Comparison of ENCODE assay signal across 1 cellular context in genomic region chr17:8855477-8856204, GRCh38.
TF ChIP-seq lines count a peak whose summit lies in the region.

No MANE protein-coding gene starts in this region.

TF ChIP-seq in GM23338, 12 proteins besides CTCF, POLR2A, EP300 and RAD21:
- TF ChIP-seq ZNF462 (CRISPR knock-in tag; IDR thresholded peaks at IDR 0.05) (no peak), EZH2 (IDR thresholded peaks at IDR 0.05; ENCODE audit: low read depth, unreplicated experiment) (no peak), CREB1 (CRISPR knock-in tag; IDR thresholded peaks at IDR 0.05; ENCODE audit: low read depth) (no peak), ZNF331 (CRISPR knock-in tag; IDR thresholded peaks at IDR 0.05; ENCODE audit: low read depth) (no peak), JUNB (IDR thresholded peaks at IDR 0.05; ENCODE audit: unreplicated experiment) (no peak), STAT1 (IDR thresholded peaks at IDR 0.05; ENCODE audit: unreplicated experiment) (no peak), EZH2phosphoT487 (IDR thresholded peaks at IDR 0.05; ENCODE audit: unreplicated experiment) (no peak), REST (IDR thresholded peaks at IDR 0.05; ENCODE audit: unreplicated experiment) (no peak), NANOG (IDR thresholded peaks at IDR 0.05; ENCODE audit: borderline replicate concordance) (no peak), ZNF114 (CRISPR knock-in tag; IDR thresholded peaks at IDR 0.05) (no peak), ETS1 (IDR thresholded peaks at IDR 0.05) (no peak), POLR2AphosphoS5 (IDR thresholded peaks at IDR 0.05; ENCODE audit: low read depth) (no peak)
